In genomic region chr3:73255609-73256029, GRCh38 we compare ENCODE assay signal across 10 cellular contexts.
DNase-seq lines count a peak whose midpoint lies in the region; ATAC-seq lines count a peak whose summit lies in the region.
"Had no signal": no experiment of that assay in that cellular context is flagged by ENCODE, and none has a peak within 500 bp of the region (broad histone marks: within the 10 kb centered on the region; RNA-seq: fewer than 3 reads in every experiment).

No MANE protein-coding gene starts in this region.

- ATAC-seq in HG03521 (IDR thresholded peaks at IDR 0.05; ENCODE audit: unreplicated experiment) (no peak), GM19023 (IDR thresholded peaks at IDR 0.05; ENCODE audit: unreplicated experiment) (no peak)
- ATAC-seq: T-helper 17 cell had no signal

- DNase-seq in H4 (ENCODE audit: low spot score) = peak; percentile 22
- DNase-seq in NCI-H2029 treated with DMSO at 0.1 percent for 48 hours (lab: John Stamatoyannopoulos, UW) = peak; percentile 92
- DNase-seq in astrocyte of the hippocampus (ENCODE audit: low read depth, low spot score) = peak; percentile 89
- DNase-seq in occipital lobe (lab: John Stamatoyannopoulos, UW) = peak; percentile 42
- no peak for DNase-seq in NCI-H1694 treated with DMSO at 0.1 percent for 48 hours (lab: John Stamatoyannopoulos, UW)
- no peak for DNase-seq in NCI-H146 (lab: John Stamatoyannopoulos, UW)
- DNase-seq: activated naive CD8-positive, alpha-beta T cell treated with anti-CD3 and anti-CD28 coated beads, Interleukin-2, amount 10 ng/mL, durations not matched to agents 7 days and 5 days; T-helper 17 cell had no signal

Comparison
In these comparisons a context has a peak if more than half of its experiments do, and no peak if none do; other contexts are left out.
1. DNase-seq: peak in H4 (single experiment), NCI-H2029 treated with DMSO at 0.1 percent for 48 hours (single experiment), astrocyte of the hippocampus (single experiment) and occipital lobe (single experiment); none in NCI-H1694 treated with DMSO at 0.1 percent for 48 hours (single experiment) and NCI-H146 (single experiment).